Comparison of ENCODE assay signal across 1 cellular context in the genomic region with DNA sequence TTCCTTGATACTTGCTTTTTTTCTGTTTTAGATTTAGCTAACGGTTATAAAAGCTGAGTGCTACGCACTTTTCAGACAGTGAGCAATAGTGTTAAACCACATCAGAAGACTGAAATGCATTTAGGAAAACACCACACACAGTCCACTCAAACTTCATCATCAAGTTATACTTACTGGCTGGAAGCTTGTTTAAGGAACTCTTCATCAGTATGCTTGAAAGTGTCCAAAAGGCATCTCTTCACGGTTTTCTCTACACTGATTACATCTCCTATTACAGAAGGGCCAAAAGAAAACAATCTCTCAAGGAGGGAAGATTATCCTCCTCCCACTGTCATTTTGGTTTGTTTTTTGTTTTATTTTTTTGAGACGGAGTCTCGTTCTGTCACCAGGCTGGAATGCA.
TF ChIP-seq lines count a peak whose summit lies in the region.

No MANE protein-coding gene starts in this region.

TF ChIP-seq in IMR-90, 13 proteins besides CTCF, POLR2A, EP300 and RAD21:
- TF ChIP-seq, protein P1, sequence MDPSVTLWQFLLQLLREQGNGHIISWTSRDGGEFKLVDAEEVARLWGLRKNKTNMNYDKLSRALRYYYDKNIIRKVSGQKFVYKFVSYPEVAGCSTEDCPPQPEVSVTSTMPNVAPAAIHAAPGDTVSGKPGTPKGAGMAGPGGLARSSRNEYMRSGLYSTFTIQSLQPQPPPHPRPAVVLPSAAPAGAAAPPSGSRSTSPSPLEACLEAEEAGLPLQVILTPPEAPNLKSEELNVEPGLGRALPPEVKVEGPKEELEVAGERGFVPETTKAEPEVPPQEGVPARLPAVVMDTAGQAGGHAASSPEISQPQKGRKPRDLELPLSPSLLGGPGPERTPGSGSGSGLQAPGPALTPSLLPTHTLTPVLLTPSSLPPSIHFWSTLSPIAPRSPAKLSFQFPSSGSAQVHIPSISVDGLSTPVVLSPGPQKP (IDR thresholded peaks at IDR 0.05; ENCODE audit: borderline replicate concordance, low read depth, low read length), result no peak
- no peak for TF ChIP-seq SMC3 (IDR thresholded peaks at IDR 0.05; ENCODE audit: low read depth, low read length)
